1 cellular context compared by ENCODE assay signal in the genomic region with DNA sequence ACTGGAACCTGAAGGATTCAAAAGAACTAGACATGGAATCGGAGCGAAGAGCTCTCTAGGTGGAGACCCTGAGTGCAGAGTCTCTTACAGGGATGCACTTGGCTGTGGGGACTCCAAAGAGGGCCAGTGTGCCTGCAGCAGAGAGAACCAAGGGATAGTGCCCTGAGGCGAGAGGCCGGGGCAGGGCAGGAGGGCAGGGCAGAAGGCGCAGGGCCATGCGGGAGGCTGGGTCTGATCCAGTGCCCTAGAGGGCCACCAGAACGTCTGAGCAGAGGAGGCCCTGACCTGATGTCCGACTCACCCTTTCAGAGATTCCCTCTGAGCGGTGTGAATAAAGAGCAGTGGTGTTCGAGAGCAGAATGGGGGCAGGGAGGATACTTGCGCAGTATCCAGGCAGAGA.
TF ChIP-seq lines count a peak whose summit lies in the region.

No MANE protein-coding gene starts in this region.

TF ChIP-seq in H1, 55 proteins besides CTCF, POLR2A, EP300 and RAD21:
- TF ChIP-seq BACH1 (IDR thresholded peaks at IDR 0.05; ENCODE audit: low read length) (no peak), RXRA (IDR thresholded peaks at IDR 0.05; ENCODE audit: insufficient read depth, low read depth, low read length) (no peak), SP1 (IDR thresholded peaks at IDR 0.05; ENCODE audit: low read depth, low read length) (no peak), ASH2L (IDR thresholded peaks at IDR 0.05; ENCODE audit: low read length) (no peak), KDM5A (IDR thresholded peaks at IDR 0.05; ENCODE audit: low read length) (no peak), RNF2 (IDR thresholded peaks at IDR 0.05; ENCODE audit: borderline replicate concordance, low read depth, low read length, missing control alignments, poor library complexity, severe bottlenecking) (no peak), GABPA (IDR thresholded peaks at IDR 0.05; ENCODE audit: borderline replicate concordance, insufficient read depth, low read length) (no peak), JUND (IDR thresholded peaks at IDR 0.05; ENCODE audit: low read length) (no peak), TCF12 (IDR thresholded peaks at IDR 0.05; ENCODE audit: low read depth, low read length) (no peak), SUZ12 (IDR thresholded peaks at IDR 0.05; ENCODE audit: low read length) (no peak), ATF2 (IDR thresholded peaks at IDR 0.05; ENCODE audit: low read length) (no peak), SP2 (IDR thresholded peaks at IDR 0.05; ENCODE audit: low read length) (no peak), SIX5 (IDR thresholded peaks at IDR 0.05; ENCODE audit: low read depth, low read length) (no peak), JUN (IDR thresholded peaks at IDR 0.05; ENCODE audit: low read depth, low read length) (no peak), FOSL1 (IDR thresholded peaks at IDR 0.05; ENCODE audit: insufficient read depth, low read depth, low read length) (no peak), NRF1 (IDR thresholded peaks at IDR 0.05; ENCODE audit: low read depth, low read length) (no peak), CHD2 (IDR thresholded peaks at IDR 0.05; ENCODE audit: low read length) (no peak)
- TF ChIP-seq, protein P1, sequence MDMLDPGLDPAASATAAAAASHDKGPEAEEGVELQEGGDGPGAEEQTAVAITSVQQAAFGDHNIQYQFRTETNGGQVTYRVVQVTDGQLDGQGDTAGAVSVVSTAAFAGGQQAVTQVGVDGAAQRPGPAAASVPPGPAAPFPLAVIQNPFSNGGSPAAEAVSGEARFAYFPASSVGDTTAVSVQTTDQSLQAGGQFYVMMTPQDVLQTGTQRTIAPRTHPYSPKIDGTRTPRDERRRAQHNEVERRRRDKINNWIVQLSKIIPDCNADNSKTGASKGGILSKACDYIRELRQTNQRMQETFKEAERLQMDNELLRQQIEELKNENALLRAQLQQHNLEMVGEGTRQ (IDR thresholded peaks at IDR 0.05; ENCODE audit: low read length), result no peak
- TF ChIP-seq, protein P2, sequence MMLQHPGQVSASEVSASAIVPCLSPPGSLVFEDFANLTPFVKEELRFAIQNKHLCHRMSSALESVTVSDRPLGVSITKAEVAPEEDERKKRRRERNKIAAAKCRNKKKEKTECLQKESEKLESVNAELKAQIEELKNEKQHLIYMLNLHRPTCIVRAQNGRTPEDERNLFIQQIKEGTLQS (IDR thresholded peaks at IDR 0.05; ENCODE audit: insufficient read depth, low read depth, low read length), result no peak
